ENCODE assay signal across 9 cellular contexts in the genomic region with DNA sequence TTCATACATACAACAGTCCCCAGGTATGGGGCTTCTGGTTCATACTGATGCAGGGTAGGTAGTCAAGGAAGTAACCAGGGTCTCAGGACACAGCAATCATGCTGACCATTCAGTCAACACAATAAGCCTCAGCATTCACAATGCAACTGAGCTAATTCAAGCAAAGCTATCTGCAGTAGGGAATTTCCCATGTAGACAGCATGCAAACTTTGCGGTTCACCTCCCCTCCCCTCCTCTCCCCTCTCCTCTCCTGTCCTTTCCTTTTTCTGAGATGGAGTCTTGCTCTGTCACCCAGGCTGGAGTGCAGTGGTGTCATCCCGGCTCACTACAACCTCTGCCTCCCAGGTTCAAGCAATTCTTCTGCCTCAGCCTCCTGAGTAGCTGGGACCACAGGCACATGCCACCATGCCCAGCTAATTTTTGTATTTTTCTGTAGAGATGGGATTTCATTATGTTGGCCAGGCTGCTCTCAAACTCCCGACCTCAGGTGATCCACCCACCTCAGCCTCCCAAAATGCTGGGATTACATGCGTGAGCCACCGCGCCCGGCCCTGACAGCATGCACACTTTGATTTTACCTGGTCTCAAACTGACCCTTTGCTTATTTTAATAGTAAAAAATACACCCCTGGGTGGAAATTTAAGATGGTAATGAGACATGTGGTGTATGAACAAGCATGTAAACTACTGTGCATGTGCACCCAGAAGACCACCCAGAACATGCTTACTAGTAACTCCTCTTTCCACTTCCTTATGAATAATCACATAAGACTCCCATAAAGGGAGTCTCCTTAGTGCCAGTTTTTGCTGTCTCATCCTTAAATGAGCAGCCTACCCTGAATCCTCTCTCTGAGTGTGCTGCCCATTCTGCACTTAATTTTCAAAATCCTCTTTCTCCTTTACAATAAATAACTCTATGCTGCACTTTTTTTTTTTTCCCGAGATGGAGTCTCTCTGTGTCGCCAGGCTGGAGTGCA. TPM values are rescaled to one million over a fixed set of nuclear protein-coding genes. Genes with fewer than 3 reads are reported as not detected.
DNase-seq lines count a peak whose midpoint lies in the region; ATAC-seq and TF ChIP-seq lines count a peak whose summit lies in the region.
"Had no signal": no experiment of that assay in that cellular context is flagged by ENCODE, and none has a peak within 500 bp of the region (broad histone marks: within the 10 kb centered on the region; RNA-seq: fewer than 3 reads in every experiment).

No MANE protein-coding gene starts in this region.

- H3K79me2 ChIP-seq in OCI-LY3 (ENCODE audit: low read length) = no peaks in the 10 kb centered on the region

- H3K4me3 ChIP-seq in OCI-LY3 (ENCODE audit: low read length) (peak overlapping the region; percentile 71), kidney epithelial cell (ENCODE audit: low read depth, low read length) (no peak overlapping the region), dorsolateral prefrontal cortex (no peak overlapping the region)

- H3K4me2 ChIP-seq in OCI-LY3 (ENCODE audit: low read length) = peak overlapping the region; percentile 73

- H3K36me3 ChIP-seq in OCI-LY3 (replicated peaks; ENCODE audit: low read depth, low read length) (no peaks in the 10 kb centered on the region), kidney epithelial cell (ENCODE audit: control insufficient read depth, insufficient read depth, low read length) (no peaks in the 10 kb centered on the region)

- TF ChIP-seq CTCF in GM10266 (IDR thresholded peaks at IDR 0.05; ENCODE audit: control insufficient read depth, insufficient read depth, low read depth, missing control alignments) (no peak), OCI-LY3 (IDR thresholded peaks at IDR 0.05; ENCODE audit: low read depth, low read length) (no peak), kidney epithelial cell (IDR thresholded peaks at IDR 0.05; ENCODE audit: insufficient read depth, low read length, poor library complexity, severe bottlenecking) (no peak), dorsolateral prefrontal cortex (IDR thresholded peaks at IDR 0.05 in 54 of 56, conservative IDR thresholded peaks at IDR 0.05 in 2 of 56; ENCODE audit: low read depth in 1 of 56, partially characterized antibody in 56 of 56) (no peak)

- intact Hi-C loops in dorsolateral prefrontal cortex (cut with DNase I) = no loop called here

- H3K27ac ChIP-seq in OCI-LY3 (ENCODE audit: low read length) = no peak overlapping the region
- peak overlapping the region in 2 of 59 donors; percentile 12 to 26 for H3K27ac ChIP-seq in dorsolateral prefrontal cortex

- peaks cover 36% of the 10 kb centered on the region for H3K4me1 ChIP-seq in OCI-LY3 (ENCODE audit: low read length)

- no peaks in the 10 kb centered on the region for H4K20me1 ChIP-seq in OCI-LY3 (ENCODE audit: insufficient read depth, low read length)

- DNase-seq in GM10266 (ENCODE audit: extremely low spot score) (peak; percentile 27), kidney epithelial cell (ENCODE audit: low read depth) (peak; percentile 43), dorsolateral prefrontal cortex (no peak), activated T-cell treated with anti-CD3 and anti-CD28 coated beads for 4 hours (no peak)
- DNase-seq: natural killer cell had no signal

- H3K9ac ChIP-seq in OCI-LY3 (ENCODE audit: low read length) = 0 out of 2 replicates have a peak overlapping the region, but pooled peaks have one; percentile 1

- H3K27me3 ChIP-seq in OCI-LY3 (ENCODE audit: low read depth, low read length) (peaks cover 12% of the 10 kb centered on the region), kidney epithelial cell (ENCODE audit: control insufficient read depth, insufficient read depth, low read length) (no peaks in the 10 kb centered on the region), dorsolateral prefrontal cortex (no peaks in the 10 kb centered on the region)

- no peak overlapping the region for H2AFZ ChIP-seq in OCI-LY3 (ENCODE audit: low read depth, low read length)

- ATAC-seq in GM21423 (IDR thresholded peaks at IDR 0.05; ENCODE audit: unreplicated experiment) = peak; percentile 65
- ATAC-seq in HG02852 (IDR thresholded peaks at IDR 0.05; ENCODE audit: unreplicated experiment) = no peak
- no peak for ATAC-seq in HG02763 (IDR thresholded peaks at IDR 0.05; ENCODE audit: unreplicated experiment)

- H3K9me3 ChIP-seq in OCI-LY3 (ENCODE audit: insufficient read depth, low read length) = no peaks in the 10 kb centered on the region

RNA-seq across cellular contexts. Expression of a gene that starts 9.3 kb away (rescaled TPM):
- total RNA-seq in kidney epithelial cell (11.1 and 11.8 TPM in 2 replicates), dorsolateral prefrontal cortex (10 to 100 TPM in 9 of 120 experiments, 1 to 10 TPM in 111; 1.7 to 12.4 (median 5.5) TPM)

RNA-seq across cellular contexts. Expression of a gene that starts 39.8 kb away (rescaled TPM):
- total RNA-seq in kidney epithelial cell (9.7 and 10.0 TPM in 2 replicates), dorsolateral prefrontal cortex (10 to 100 TPM in 62 of 120 experiments, 1 to 10 TPM in 58; 2.5 to 22.4 (median 10.1) TPM)

RNA-seq across cellular contexts. Expression of a gene that starts 55.5 kb away (rescaled TPM):
- 7.8 and 8.8 TPM in 2 replicates for total RNA-seq in kidney epithelial cell
- total RNA-seq in dorsolateral prefrontal cortex = 10 to 100 TPM; 10.1 to 39.6 (median 18.3) TPM

Comparison
In these comparisons a context has a peak if more than half of its experiments do, and no peak if none do; other contexts are left out.
1. DNase-seq: peak in GM10266 (single experiment) and kidney epithelial cell (single experiment); none in dorsolateral prefrontal cortex (0 of 10) and activated T-cell treated with anti-CD3 and anti-CD28 coated beads for 4 hours (single experiment).